ENCODE assay signal across 7 cellular contexts in the genomic region with DNA sequence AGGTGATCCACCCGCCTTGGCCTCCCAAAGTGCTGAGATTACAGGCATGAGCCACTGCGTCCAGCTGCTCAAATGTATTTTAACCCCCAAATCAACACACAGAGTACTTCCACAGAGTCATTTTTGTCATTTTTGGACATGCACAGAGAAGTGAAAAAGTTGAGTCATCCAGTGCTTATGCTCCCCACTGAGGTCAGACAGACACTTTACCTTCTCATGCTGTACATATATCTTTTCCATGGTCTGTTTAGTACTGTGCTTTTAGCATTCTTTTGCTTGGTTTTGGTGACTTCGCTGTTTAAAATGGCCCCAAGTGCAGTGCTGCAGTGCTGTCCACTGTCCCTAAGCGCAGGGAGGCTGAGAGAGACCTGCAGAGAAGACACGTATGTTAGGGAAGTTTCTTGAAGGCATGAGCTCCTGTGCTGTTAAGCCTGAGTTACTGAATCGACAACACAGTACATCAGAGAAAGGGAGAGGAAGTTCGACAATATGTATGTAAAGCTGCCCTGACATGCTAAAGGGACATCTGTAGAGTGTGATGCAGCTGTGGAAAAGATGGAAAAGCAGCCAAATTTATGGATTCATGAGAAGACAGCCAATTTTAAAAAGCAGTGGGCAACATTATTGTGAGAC.
DNase-seq lines count a peak whose midpoint lies in the region; ATAC-seq and TF ChIP-seq lines count a peak whose summit lies in the region.
"Not testable (repeated sequence)": the region's sequence is repeated elsewhere in the genome, so short reads cannot be mapped to it uniquely, and the experiment has no call there.

No MANE protein-coding gene starts in this region.

- H3K9me3 Mint-ChIP-seq in activated T-cell treated with anti-CD3 and anti-CD28 coated beads, Interleukin-2, amount 50 U/mL, for 72 hours, result not testable (repeated sequence)

- TF ChIP-seq POLR2A in GM18505 (IDR thresholded peaks at IDR 0.05; ENCODE audit: borderline replicate concordance, extremely low read depth, insufficient read depth, insufficient read length), result not testable (repeated sequence)

- H3K4me3 Mint-ChIP-seq in activated T-cell treated with anti-CD3 and anti-CD28 coated beads, Interleukin-2, amount 50 U/mL, for 72 hours, result peak overlapping the region in 1 of 2 donors; percentile 7

- peak; percentile 81 for ATAC-seq in GM18505 (IDR thresholded peaks at IDR 0.05; ENCODE audit: unreplicated experiment)
- peak; percentile 77 for ATAC-seq in GM19328 (IDR thresholded peaks at IDR 0.05; ENCODE audit: unreplicated experiment)
- peak; percentile 92 for ATAC-seq in GM21529 (IDR thresholded peaks at IDR 0.05; ENCODE audit: unreplicated experiment)
- ATAC-seq in HG02884 (IDR thresholded peaks at IDR 0.05; ENCODE audit: unreplicated experiment), result peak; percentile 85
- ATAC-seq in HG03342 (IDR thresholded peaks at IDR 0.05; ENCODE audit: unreplicated experiment), result peak; percentile 90
- ATAC-seq in activated T-cell treated with anti-CD3 and anti-CD28 coated beads, Interleukin-2, amount 50 U/mL, for 72 hours (replicated peaks in 1 of 2), result peak; percentile 71 to 76

- DNase-seq in NOMO-1 (lab: John Stamatoyannopoulos, UW; ENCODE audit: unreplicated experiment in 2 of 2), result peak; percentile 62 to 86
- peak; percentile 4 to 8 for DNase-seq in activated T-cell treated with anti-CD3 and anti-CD28 coated beads, Interleukin-2, amount 50 U/mL, for 72 hours

- not testable (repeated sequence) for H3K36me3 Mint-ChIP-seq in activated T-cell treated with anti-CD3 and anti-CD28 coated beads, Interleukin-2, amount 50 U/mL, for 72 hours (ENCODE audit: insufficient read depth in 2 of 2)

- not testable (repeated sequence) for H3K27ac Mint-ChIP-seq in activated T-cell treated with anti-CD3 and anti-CD28 coated beads, Interleukin-2, amount 50 U/mL, for 72 hours

- peaks cover 29% of the 10 kb centered on the region for H3K4me1 Mint-ChIP-seq in activated T-cell treated with anti-CD3 and anti-CD28 coated beads, Interleukin-2, amount 50 U/mL, for 72 hours (ENCODE audit: low read depth)

- peaks cover 14% of the 10 kb centered on the region for H3K27me3 Mint-ChIP-seq in activated T-cell treated with anti-CD3 and anti-CD28 coated beads, Interleukin-2, amount 50 U/mL, for 72 hours (ENCODE audit: low read depth)

Comparison
In these comparisons a context has a peak if more than half of its experiments do, and no peak if none do; other contexts are left out.
1. Peak in every context shown above with its lines: DNase-seq and ATAC-seq.